Comparison of ENCODE assay signal across 18 cellular contexts in the genomic region with DNA sequence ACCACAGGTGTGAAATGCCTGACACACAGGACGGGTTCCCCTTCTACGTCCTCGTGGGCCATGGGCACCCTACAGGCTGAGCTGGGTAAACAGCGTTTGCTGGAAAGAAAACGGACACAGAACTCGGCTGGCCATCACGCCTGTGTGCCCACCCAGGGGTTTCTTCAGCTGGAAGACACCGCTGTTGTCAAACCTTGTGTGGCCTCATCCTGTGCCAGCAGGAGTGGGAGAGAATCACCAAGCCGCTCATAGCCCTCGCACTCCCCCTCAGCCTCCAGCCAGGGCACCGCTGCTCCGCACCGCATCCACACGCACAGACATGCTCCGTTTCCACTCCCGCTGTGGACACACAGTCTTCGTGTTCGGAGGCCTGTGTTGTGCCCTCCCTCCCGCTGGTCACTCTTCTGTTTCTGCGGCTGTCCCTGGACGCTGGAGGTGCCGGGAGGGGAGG.
"Had no signal": no experiment of that assay in that cellular context is flagged by ENCODE, and none has a peak within 500 bp of the region (broad histone marks: within the 10 kb centered on the region; RNA-seq: fewer than 3 reads in every experiment).

No MANE protein-coding gene starts in this region.

- H3K9me3 Mint-ChIP-seq: activated naive CD4-positive, alpha-beta T cell treated with anti-CD3 and anti-CD28 coated beads, Interleukin-2, amount 50 U/mL, for 72 hours had no signal

- H3K9me3 ChIP-seq: mucosa of descending colon, right lobe of liver, thoracic aorta had no signal

- H3K4me3 ChIP-seq: mucosa of descending colon, right lobe of liver, thoracic aorta had no signal

- ATAC-seq: activated CD8-positive, alpha-beta memory T cell treated with anti-CD3 and anti-CD28 coated beads, Interleukin-2, amount 10 ng/mL, durations not matched to agents 7 days and 5 days; activated naive CD4-positive, alpha-beta T cell treated with anti-CD3 and anti-CD28 coated beads, Interleukin-2, amount 50 U/mL, for 72 hours; mucosa of descending colon; naive thymus-derived CD4-positive, alpha-beta T cell; right lobe of liver; SK-N-SH treated with all-trans-retinoic acid at 6 μM for 48 hours; stimulated activated effector memory CD8-positive, alpha-beta T cell treated with anti-CD3 and anti-CD28 coated beads, Interleukin-12 subunit alpha, Interleukin-12 subunit beta, amount 100 ng/mL, for 72 hours had no signal

- H3K27ac Mint-ChIP-seq: activated CD8-positive, alpha-beta memory T cell treated with anti-CD3 and anti-CD28 coated beads, Interleukin-2, amount 10 ng/mL, durations not matched to agents 7 days and 5 days; activated naive CD4-positive, alpha-beta T cell treated with anti-CD3 and anti-CD28 coated beads, Interleukin-2, amount 50 U/mL, for 72 hours; progenitor cell of endocrine pancreas; stimulated activated effector memory CD8-positive, alpha-beta T cell treated with anti-CD3 and anti-CD28 coated beads, Interleukin-12 subunit alpha, Interleukin-12 subunit beta, amount 100 ng/mL, for 72 hours had no signal

- H3K4me1 ChIP-seq: right lobe of liver had no signal

- DNase-seq: activated CD4-positive, alpha-beta T cell treated with anti-CD3 and anti-CD28 coated beads, Interleukin-2, amount 50 U/mL, for 48 hours; activated CD8-positive, alpha-beta memory T cell treated with anti-CD3 and anti-CD28 coated beads, Interleukin-2, amount 10 ng/mL, durations not matched to agents 7 days and 5 days; activated T-cell treated with anti-CD3 and anti-CD28 coated beads, Interleukin-2, amount 50 U/mL, for 1 hour; amygdala; effector CD8-positive, alpha-beta T cell; foreskin melanocyte; mucosa of descending colon; naive thymus-derived CD4-positive, alpha-beta T cell; occipital lobe; right lobe of liver; stimulated activated CD4-positive, alpha-beta T cell treated with anti-CD3 and anti-CD28 coated beads, Interleukin-12 subunit alpha, Interleukin-12 subunit beta, amount 100 ng/mL, for 4 hours; stimulated activated CD4-positive, alpha-beta T cell treated with anti-CD3 and anti-CD28 coated beads, Interleukin-2, amount 100 ng/mL, for 24 hours had no signal

- H3K36me3 Mint-ChIP-seq: activated CD8-positive, alpha-beta memory T cell treated with anti-CD3 and anti-CD28 coated beads, Interleukin-2, amount 10 ng/mL, durations not matched to agents 7 days and 5 days; brain; naive thymus-derived CD4-positive, alpha-beta T cell; stimulated activated effector memory CD8-positive, alpha-beta T cell treated with anti-CD3 and anti-CD28 coated beads, Interleukin-12 subunit alpha, Interleukin-12 subunit beta, amount 100 ng/mL, for 72 hours had no signal

- H3K4me1 Mint-ChIP-seq: activated CD8-positive, alpha-beta memory T cell treated with anti-CD3 and anti-CD28 coated beads, Interleukin-2, amount 10 ng/mL, durations not matched to agents 7 days and 5 days; stimulated activated effector memory CD8-positive, alpha-beta T cell treated with anti-CD3 and anti-CD28 coated beads, Interleukin-12 subunit alpha, Interleukin-12 subunit beta, amount 100 ng/mL, for 72 hours had no signal

- H3K4me3 Mint-ChIP-seq: activated CD8-positive, alpha-beta memory T cell treated with anti-CD3 and anti-CD28 coated beads, Interleukin-2, amount 10 ng/mL, durations not matched to agents 7 days and 5 days; brain; naive thymus-derived CD4-positive, alpha-beta T cell; stimulated activated effector memory CD8-positive, alpha-beta T cell treated with anti-CD3 and anti-CD28 coated beads, Interleukin-12 subunit alpha, Interleukin-12 subunit beta, amount 100 ng/mL, for 72 hours had no signal

- H3K27me3 Mint-ChIP-seq: activated CD8-positive, alpha-beta memory T cell treated with anti-CD3 and anti-CD28 coated beads, Interleukin-2, amount 10 ng/mL, durations not matched to agents 7 days and 5 days had no signal

- H3K27ac ChIP-seq: right lobe of liver, thoracic aorta had no signal

- H3K27me3 ChIP-seq: right lobe of liver had no signal

- H3K36me3 ChIP-seq: right lobe of liver, thoracic aorta had no signal
